In genomic region chr20:59182401-59183044, GRCh38 we compare ENCODE assay signal across 22 cellular contexts. TPM values are rescaled to one million over a fixed set of nuclear protein-coding genes. Genes with fewer than 3 reads are reported as not detected.
DNase-seq lines count a peak whose midpoint lies in the region; ATAC-seq, FAIRE-seq and TF ChIP-seq lines count a peak whose summit lies in the region.
"Had no signal": no experiment of that assay in that cellular context is flagged by ENCODE, and none has a peak within 500 bp of the region (broad histone marks: within the 10 kb centered on the region; RNA-seq: fewer than 3 reads in every experiment).

No MANE protein-coding gene starts in this region.

- H3K9me3 Mint-ChIP-seq in CD4-positive, alpha-beta T cell, result no peaks in the 10 kb centered on the region
- no peaks in the 10 kb centered on the region for H3K9me3 Mint-ChIP-seq in Caco-2 (ENCODE audit: unreplicated experiment)

- H3K36me3 ChIP-seq in Caco-2 (ENCODE audit: control insufficient read depth, insufficient read depth, low read length) (no peaks in the 10 kb centered on the region), HepG2 (replicated peaks in 1 of 2; ENCODE audit: control insufficient read depth in 1 of 2, insufficient read depth in 2 of 2, low read length in 2 of 2) (no peaks in the 10 kb centered on the region)
- H3K36me3 ChIP-seq: heart right ventricle, right lobe of liver, vagina had no signal

- H4K20me1 ChIP-seq in HepG2 (ENCODE audit: insufficient read depth, low read length), result no peaks in the 10 kb centered on the region

- H3K79me2 ChIP-seq in HepG2 (ENCODE audit: insufficient read depth, low read length), result no peaks in the 10 kb centered on the region

- no peak overlapping the region for H3K4me3 ChIP-seq in Caco-2 (ENCODE audit: low read depth, low read length)
- no peak overlapping the region for H3K4me3 ChIP-seq in HepG2 (replicated peaks in 1 of 3; ENCODE audit: insufficient read depth in 1 of 3, low read depth in 2 of 3, low read length in 3 of 3)
- H3K4me3 ChIP-seq: heart right ventricle, right lobe of liver, vagina had no signal

- intact Hi-C loops in CD4-positive, alpha-beta T cell (cut with DNase I, micrococcal nuclease), result loop anchor here in 1 of 2 experiments (5.0 kb wide), 1 partner anchor 35 kb away; no protein-coding TSS in a partner anchor
- intact Hi-C loops in Caco-2 (cut with micrococcal nuclease; ENCODE audit: unreplicated experiment), result no loop called here
- intact Hi-C loops in HepG2 (cut with micrococcal nuclease; ENCODE audit: unreplicated experiment), result no loop called here

- no peak for DNase-seq in CD4-positive, alpha-beta T cell
- DNase-seq in GM12892 (ENCODE audit: insufficient read length) (no peak), NCI-H1048 (lab: John Stamatoyannopoulos, UW) (peak; percentile 9), germinal center (ENCODE audit: low spot score) (peak; percentile 71), GM10248 (ENCODE audit: extremely low spot score) (no peak), Caco-2 (no peak), HepG2 (ENCODE audit: low spot score) (no peak)
- DNase-seq: aorta; heart right ventricle; left colon; NCI-H2081; NCI-H82; right lobe of liver; SIG-M5; stimulated activated CD4-positive, alpha-beta T cell treated with anti-CD3 and anti-CD28 coated beads, Interleukin-2, amount 100 ng/mL, for 48 hours had no signal

- no peak overlapping the region for H3K9ac ChIP-seq in HepG2 (ENCODE audit: insufficient read depth, low read depth, low read length)

- peak; percentile 14 for FAIRE-seq in GM12892 (lab: Jason Lieb, UNC)
- no peak for FAIRE-seq in HepG2 (lab: Jason Lieb, UNC)
- FAIRE-seq: colon, H1, TTC549 had no signal

- TF ChIP-seq RAD21 in HepG2 (CRISPR knock-in tag; IDR thresholded peaks at IDR 0.05), result no peak

- no TSS peak for BruUV-seq in Caco-2 (replicated peaks; lab: Mats Ljungman, UMichigan)
- no TSS peak for BruUV-seq in HepG2 (replicated peaks; lab: Mats Ljungman, UMichigan)

- H3K4me2 ChIP-seq in HepG2 (ENCODE audit: low read depth, low read length), result no peak overlapping the region

- peaks cover 85% of the 10 kb centered on the region for H3K36me3 Mint-ChIP-seq in CD4-positive, alpha-beta T cell (ENCODE audit: low read depth)
- H3K36me3 Mint-ChIP-seq in Caco-2 (ENCODE audit: insufficient read depth, unreplicated experiment), result no peaks in the 10 kb centered on the region

- TF ChIP-seq POLR2A in GM12892 (IDR thresholded peaks at IDR 0.05; ENCODE audit: low read depth, low read length) (no peak), HepG2 (IDR thresholded peaks at IDR 0.05; ENCODE audit: insufficient read depth in 1 of 2, low read depth in 2 of 2, low read length in 2 of 2) (no peak)

- no peak overlapping the region for H3K27ac ChIP-seq in CD4-positive, alpha-beta T cell (ENCODE audit: low read depth, low read length)
- H3K27ac ChIP-seq in HepG2 (ENCODE audit: extremely low read length, insufficient read depth, low read length), result no peak overlapping the region
- H3K27ac ChIP-seq: heart right ventricle, right lobe of liver, vagina had no signal

- peak overlapping the region; percentile 31 for H3K4me3 Mint-ChIP-seq in CD4-positive, alpha-beta T cell
- no peak overlapping the region for H3K4me3 Mint-ChIP-seq in Caco-2 (ENCODE audit: unreplicated experiment)
- H3K4me3 Mint-ChIP-seq: nephron had no signal

- in situ Hi-C loops in HepG2 (cut with HindIII; ENCODE audit: extremely low pct_ligation_motif_present, low pct_unique_long_range_greater_than_20kb), result no loop called here

- H3K27ac Mint-ChIP-seq in CD4-positive, alpha-beta T cell, result peak overlapping the region; percentile 74
- H3K27ac Mint-ChIP-seq in Caco-2 (ENCODE audit: unreplicated experiment), result no peak overlapping the region
- H3K27ac Mint-ChIP-seq: nephron had no signal

- TF ChIP-seq CTCF in CD4-positive, alpha-beta T cell (IDR thresholded peaks at IDR 0.05), result no peak
- TF ChIP-seq CTCF in GM10248 (IDR thresholded peaks at IDR 0.05; ENCODE audit: control extremely low read depth, extremely low read depth, low read depth, missing control alignments), result no peak
- TF ChIP-seq CTCF in Caco-2 (IDR thresholded peaks at IDR 0.05; ENCODE audit: insufficient read depth in 1 of 2, low read depth in 1 of 2, low read length in 1 of 2, severe bottlenecking in 1 of 2, unreplicated experiment in 1 of 2), result no peak
- no peak for TF ChIP-seq CTCF in HepG2 (CRISPR knock-in tag; IDR thresholded peaks at IDR 0.05)

- no peaks in the 10 kb centered on the region for H3K27me3 ChIP-seq in CD4-positive, alpha-beta T cell (ENCODE audit: control insufficient read depth, insufficient read depth, low read length)
- H3K27me3 ChIP-seq in Caco-2 (replicated peaks; ENCODE audit: control insufficient read depth, insufficient read depth, low read length), result no peaks in the 10 kb centered on the region; the same call in 1 of the 2 replicates
- H3K27me3 ChIP-seq in HepG2 (ENCODE audit: control insufficient read depth in 1 of 2, insufficient read depth in 2 of 2, low read length in 2 of 2), result peaks cover 8 to 41% of the 10 kb centered on the region in 2 experiments; a peak in 4 of 5 replicates
- H3K27me3 ChIP-seq: right lobe of liver, vagina had no signal

- POLR2A ChIA-PET in CD4-positive, alpha-beta T cell (lab: Charles Lee), result interaction anchor here (0.9 to 1.6 kb wide), 7 partner anchors 17 to 293 kb away, joined by 3 to 7 read pairs (median 4); partner anchors contain the start of gene ZNF831
- POLR2A ChIA-PET in GM10248 (lab: Yijun Ruan, JAX), result no interaction called here
- POLR2A ChIA-PET in Caco-2 (lab: Charles Lee), result no interaction called here
- POLR2A ChIA-PET in HepG2 (lab: Yijun Ruan, JAX), result no interaction called here

- no peaks in the 10 kb centered on the region for H3K27me3 Mint-ChIP-seq in CD4-positive, alpha-beta T cell
- H3K27me3 Mint-ChIP-seq in Caco-2 (ENCODE audit: insufficient read depth, unreplicated experiment), result peaks cover 28% of the 10 kb centered on the region

- ATAC-seq in CD4-positive, alpha-beta T cell (ENCODE audit: poor library complexity), result no peak
- no peak for ATAC-seq in HepG2
- ATAC-seq: heart right ventricle, left colon had no signal

- H2AFZ ChIP-seq in HepG2 (ENCODE audit: low read length), result no peak overlapping the region

- H3K9me3 ChIP-seq in CD4-positive, alpha-beta T cell (ENCODE audit: control insufficient read depth, low read length), result no peaks in the 10 kb centered on the region
- no peaks in the 10 kb centered on the region for H3K9me3 ChIP-seq in Caco-2
- H3K9me3 ChIP-seq in HepG2 (ENCODE audit: low read length), result no peaks in the 10 kb centered on the region
- H3K9me3 ChIP-seq: right lobe of liver, vagina had no signal

- TF ChIP-seq EP300 in HepG2 (IDR thresholded peaks at IDR 0.05; ENCODE audit: low read depth in 2 of 2, low read length in 2 of 2), result no peak
- TF ChIP-seq EP300 in HepG2 (CRISPR knock-in tag; IDR thresholded peaks at IDR 0.05; ENCODE audit: borderline replicate concordance), result no peak

- CTCF ChIA-PET in CD4-positive, alpha-beta T cell (lab: Charles Lee), result no interaction called here
- CTCF ChIA-PET in GM10248 (lab: Yijun Ruan, JAX), result interaction anchor here (1.1 to 1.6 kb wide), 2 partner anchors 95 to 312 kb away, joined by 3 to 4 read pairs; no protein-coding TSS in a partner anchor
- CTCF ChIA-PET in Caco-2 (lab: Charles Lee), result no interaction called here
- CTCF ChIA-PET in HepG2 (lab: Yijun Ruan, JAX; ENCODE audit: low intra/inter-chr PET ratio, low total read pairs), result no interaction called here

- WGBS in HepG2 (ENCODE audit: low lambda C conversion rate), result 7% methylated on average over 7 of the region's 7 CpGs

- H3K4me1 Mint-ChIP-seq in CD4-positive, alpha-beta T cell (ENCODE audit: low read depth), result peaks cover 74% of the 10 kb centered on the region
- H3K4me1 Mint-ChIP-seq in Caco-2 (ENCODE audit: low read depth, unreplicated experiment), result no peaks in the 10 kb centered on the region
- H3K4me1 Mint-ChIP-seq: nephron had no signal

- no peaks in the 10 kb centered on the region for H3K4me1 ChIP-seq in Caco-2
- H3K4me1 ChIP-seq in HepG2 (ENCODE audit: insufficient read depth, low read length), result no peaks in the 10 kb centered on the region
- H3K4me1 ChIP-seq: right lobe of liver, vagina had no signal

RNA-seq across cellular contexts. Expression of gene ZNF831, which starts 18.9 kb away (rescaled TPM):
- total RNA-seq in CD4-positive, alpha-beta T cell, result 10 to 100 TPM; 24.9 to 25.9 TPM
- polyA plus RNA-seq in GM12892 (2012; ENCODE audit: missing spikeins), result 0.11 TPM
- total RNA-seq in Caco-2 (2022) (not detected in 2 replicates), HepG2 (2016; rRNA removed; fragmentation: Illumina TruSeq; extraction: Trizol) (not detected in 2 replicates)
- not detected in 2 replicates for total RNA-seq in HepG2 (2016; cell fraction: cytosol; rRNA removed; fragmentation: Illumina TruSeq; extraction: Trizol; ENCODE audit: low read depth)
- total RNA-seq in HepG2 (2016; cell fraction: insoluble cytoplasmic fraction; rRNA removed; fragmentation: Illumina TruSeq; extraction: Trizol), result not detected in 2 replicates
- total RNA-seq in HepG2 (2016; cell fraction: membrane; rRNA removed; fragmentation: Illumina TruSeq; extraction: Trizol), result not detected in 2 replicates
- not detected in 2 replicates for total RNA-seq in HepG2 (2016; cell fraction: nucleus; rRNA removed; fragmentation: Illumina TruSeq; extraction: Trizol)
- not detected in 2 replicates for polyA plus RNA-seq in HepG2 (2011; rRNA removed)
- not detected in 2 replicates for polyA plus RNA-seq in HepG2 (2011; cell fraction: cytosol; rRNA removed)
- polyA plus RNA-seq in HepG2 (2011; cell fraction: nucleus; rRNA removed), result not detected in 2 replicates
- not detected in 2 replicates for polyA plus RNA-seq in HepG2 (2012)
- not detected in 2 replicates for polyA plus RNA-seq in HepG2 (2016; cell fraction: cytosol; fragmentation: Illumina TruSeq; extraction: Trizol; ENCODE audit: low read depth)
- not detected in 2 replicates for polyA plus RNA-seq in HepG2 (2016; cell fraction: insoluble cytoplasmic fraction; fragmentation: Illumina TruSeq; extraction: Trizol; ENCODE audit: low read depth)
- not detected in 2 replicates for polyA plus RNA-seq in HepG2 (2016; cell fraction: membrane; fragmentation: Illumina TruSeq; extraction: Trizol; ENCODE audit: low read depth)
- polyA plus RNA-seq in HepG2 (2016; cell fraction: nucleus; fragmentation: Illumina TruSeq; extraction: Trizol; ENCODE audit: insufficient read depth, low read depth), result not detected in 2 replicates
- not detected in 2 replicates for polyA minus RNA-seq in HepG2 (2011; rRNA and poly(A)+ RNA removed; ENCODE audit: low replicate concordance)
- polyA minus RNA-seq in HepG2 (2011; cell fraction: cytosol; rRNA and poly(A)+ RNA removed), result not detected in 2 replicates
- not detected in 2 replicates for polyA minus RNA-seq in HepG2 (2011; cell fraction: nucleus; rRNA and poly(A)+ RNA removed)
- total RNA-seq: epithelial cell of proximal tubule, G401, H1 had no signal
- polyA plus RNA-seq: H1 had no signal

Comparison
In these comparisons a context has a peak if more than half of its experiments do, and no peak if none do; other contexts are left out.
1. DNase-seq: peak in NCI-H1048 (single experiment) and germinal center (single experiment); none in CD4-positive, alpha-beta T cell (0 of 10), GM12892 (single experiment), GM10248 (single experiment), Caco-2 (0 of 2) and HepG2 (single experiment).
2. RNA of gene ZNF831, which starts 18.9 kb away (total RNA-seq): 24.9 to 25.9 TPM in CD4-positive, alpha-beta T cell; not detected in Caco-2 and not detected in HepG2; every median in the first group is over 10 times any median in the second.